Comparison of ENCODE assay signal across 1 cellular context in genomic region chr20:57398231-57398821, GRCh38.
A peak's percentile ranks its signal among the peaks of the same experiment; 100 is the strongest.
TF ChIP-seq lines count a peak whose summit lies in the region.

No MANE protein-coding gene starts in this region.

TF ChIP-seq in GM12878, 131 proteins besides CTCF, POLR2A, EP300 and RAD21 (continued from another document and continues in another):
- TF ChIP-seq, protein P1, sequence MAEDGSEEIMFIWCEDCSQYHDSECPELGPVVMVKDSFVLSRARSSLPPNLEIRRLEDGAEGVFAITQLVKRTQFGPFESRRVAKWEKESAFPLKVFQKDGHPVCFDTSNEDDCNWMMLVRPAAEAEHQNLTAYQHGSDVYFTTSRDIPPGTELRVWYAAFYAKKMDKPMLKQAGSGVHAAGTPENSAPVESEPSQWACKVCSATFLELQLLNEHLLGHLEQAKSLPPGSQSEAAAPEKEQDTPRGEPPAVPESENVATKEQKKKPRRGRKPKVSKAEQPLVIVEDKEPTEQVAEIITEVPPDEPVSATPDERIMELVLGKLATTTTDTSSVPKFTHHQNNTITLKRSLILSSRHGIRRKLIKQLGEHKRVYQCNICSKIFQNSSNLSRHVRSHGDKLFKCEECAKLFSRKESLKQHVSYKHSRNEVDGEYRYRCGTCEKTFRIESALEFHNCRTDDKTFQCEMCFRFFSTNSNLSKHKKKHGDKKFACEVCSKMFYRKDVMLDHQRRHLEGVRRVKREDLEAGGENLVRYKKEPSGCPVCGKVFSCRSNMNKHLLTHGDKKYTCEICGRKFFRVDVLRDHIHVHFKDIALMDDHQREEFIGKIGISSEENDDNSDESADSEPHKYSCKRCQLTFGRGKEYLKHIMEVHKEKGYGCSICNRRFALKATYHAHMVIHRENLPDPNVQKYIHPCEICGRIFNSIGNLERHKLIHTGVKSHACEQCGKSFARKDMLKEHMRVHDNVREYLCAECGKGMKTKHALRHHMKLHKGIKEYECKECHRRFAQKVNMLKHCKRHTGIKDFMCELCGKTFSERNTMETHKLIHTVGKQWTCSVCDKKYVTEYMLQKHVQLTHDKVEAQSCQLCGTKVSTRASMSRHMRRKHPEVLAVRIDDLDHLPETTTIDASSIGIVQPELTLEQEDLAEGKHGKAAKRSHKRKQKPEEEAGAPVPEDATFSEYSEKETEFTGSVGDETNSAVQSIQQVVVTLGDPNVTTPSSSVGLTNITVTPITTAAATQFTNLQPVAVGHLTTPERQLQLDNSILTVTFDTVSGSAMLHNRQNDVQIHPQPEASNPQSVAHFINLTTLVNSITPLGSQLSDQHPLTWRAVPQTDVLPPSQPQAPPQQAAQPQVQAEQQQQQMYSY (CRISPR knock-in tag; IDR thresholded peaks at IDR 0.05), result no peak
- peak; percentile 88 for TF ChIP-seq ZBED1 (IDR thresholded peaks at IDR 0.05; ENCODE audit: borderline replicate concordance)
- no peak for TF ChIP-seq FOXM1 (IDR thresholded peaks at IDR 0.05; ENCODE audit: low read depth, low read length)
- TF ChIP-seq DPF2 (IDR thresholded peaks at IDR 0.05), result peak; percentile 98
- TF ChIP-seq ATF7 (IDR thresholded peaks at IDR 0.05; ENCODE audit: low read depth), result peak; percentile 86
- peak; percentile 82 for TF ChIP-seq ZNF217 (IDR thresholded peaks at IDR 0.05)
- TF ChIP-seq STAT1 (conservative IDR thresholded peaks at IDR 0.05), result no peak
- TF ChIP-seq FOS (IDR thresholded peaks at IDR 0.05; ENCODE audit: borderline replicate concordance, extremely low read depth, insufficient read length), result no peak
- no peak for TF ChIP-seq ZZZ3 (IDR thresholded peaks at IDR 0.05; ENCODE audit: control insufficient read depth, insufficient read length, low read depth)
- TF ChIP-seq, protein P2, sequence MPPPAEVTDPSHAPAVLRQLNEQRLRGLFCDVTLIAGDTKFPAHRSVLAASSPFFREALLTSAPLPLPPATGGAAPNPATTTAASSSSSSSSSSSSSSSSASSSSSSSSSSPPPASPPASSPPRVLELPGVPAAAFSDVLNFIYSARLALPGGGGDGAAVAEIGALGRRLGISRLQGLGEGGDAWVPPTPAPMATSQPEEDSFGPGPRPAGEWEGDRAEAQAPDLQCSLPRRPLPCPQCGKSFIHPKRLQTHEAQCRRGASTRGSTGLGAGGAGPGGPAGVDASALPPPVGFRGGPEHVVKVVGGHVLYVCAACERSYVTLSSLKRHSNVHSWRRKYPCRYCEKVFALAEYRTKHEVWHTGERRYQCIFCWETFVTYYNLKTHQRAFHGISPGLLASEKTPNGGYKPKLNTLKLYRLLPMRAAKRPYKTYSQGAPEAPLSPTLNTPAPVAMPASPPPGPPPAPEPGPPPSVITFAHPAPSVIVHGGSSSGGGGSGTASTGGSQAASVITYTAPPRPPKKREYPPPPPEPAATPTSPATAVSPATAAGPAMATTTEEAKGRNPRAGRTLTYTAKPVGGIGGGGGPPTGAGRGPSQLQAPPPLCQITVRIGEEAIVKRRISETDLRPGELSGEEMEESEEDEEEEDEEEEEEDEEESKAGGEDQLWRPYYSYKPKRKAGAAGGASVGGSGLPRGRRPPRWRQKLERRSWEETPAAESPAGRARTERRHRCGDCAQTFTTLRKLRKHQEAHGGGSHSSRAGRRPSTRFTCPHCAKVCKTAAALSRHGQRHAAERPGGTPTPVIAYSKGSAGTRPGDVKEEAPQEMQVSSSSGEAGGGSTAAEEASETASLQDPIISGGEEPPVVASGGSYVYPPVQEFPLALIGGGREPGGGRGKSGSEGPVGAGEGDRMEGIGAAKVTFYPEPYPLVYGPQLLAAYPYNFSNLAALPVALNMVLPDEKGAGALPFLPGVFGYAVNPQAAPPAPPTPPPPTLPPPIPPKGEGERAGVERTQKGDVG (CRISPR knock-in tag; IDR thresholded peaks at IDR 0.05), result no peak; the same call in 1 of the 2 replicates
- TF ChIP-seq ATF3 (IDR thresholded peaks at IDR 0.05; ENCODE audit: borderline replicate concordance, extremely low read depth, low read depth, low read length), result no peak
- peak; percentile 89 to 96 for TF ChIP-seq IKZF2 (IDR thresholded peaks at IDR 0.05)
- TF ChIP-seq RBBP5 (conservative IDR thresholded peaks at IDR 0.05), result no peak
- peak; percentile 67 for TF ChIP-seq NR2C1 (IDR thresholded peaks at IDR 0.05)
- TF ChIP-seq SUZ12 (IDR thresholded peaks at IDR 0.05; ENCODE audit: unreplicated experiment), result no peak
- no peak for TF ChIP-seq JUNB (IDR thresholded peaks at IDR 0.05)
- TF ChIP-seq WRNIP1 (IDR thresholded peaks at IDR 0.05; ENCODE audit: borderline replicate concordance, low read depth, low read length), result no peak
- TF ChIP-seq, protein P3, sequence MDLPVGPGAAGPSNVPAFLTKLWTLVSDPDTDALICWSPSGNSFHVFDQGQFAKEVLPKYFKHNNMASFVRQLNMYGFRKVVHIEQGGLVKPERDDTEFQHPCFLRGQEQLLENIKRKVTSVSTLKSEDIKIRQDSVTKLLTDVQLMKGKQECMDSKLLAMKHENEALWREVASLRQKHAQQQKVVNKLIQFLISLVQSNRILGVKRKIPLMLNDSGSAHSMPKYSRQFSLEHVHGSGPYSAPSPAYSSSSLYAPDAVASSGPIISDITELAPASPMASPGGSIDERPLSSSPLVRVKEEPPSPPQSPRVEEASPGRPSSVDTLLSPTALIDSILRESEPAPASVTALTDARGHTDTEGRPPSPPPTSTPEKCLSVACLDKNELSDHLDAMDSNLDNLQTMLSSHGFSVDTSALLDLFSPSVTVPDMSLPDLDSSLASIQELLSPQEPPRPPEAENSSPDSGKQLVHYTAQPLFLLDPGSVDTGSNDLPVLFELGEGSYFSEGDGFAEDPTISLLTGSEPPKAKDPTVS (IDR thresholded peaks at IDR 0.05; ENCODE audit: low read depth, low read length), result no peak
- peak; percentile 42; the same call in 1 of the 2 replicates for TF ChIP-seq JUND (IDR thresholded peaks at IDR 0.05; ENCODE audit: low read depth, low read length)
- no peak for TF ChIP-seq HDAC6 (IDR thresholded peaks at IDR 0.05; ENCODE audit: unreplicated experiment)
- peak; percentile 68; the same call in 1 of the 2 replicates for TF ChIP-seq ZNF592 (IDR thresholded peaks at IDR 0.05)
- TF ChIP-seq EGR1 (IDR thresholded peaks at IDR 0.05; ENCODE audit: borderline replicate concordance in 1 of 2, low read depth in 2 of 2, low read length in 2 of 2), result peak in 1 of 2 experiments; percentile 95; a peak in 2 of 3 replicates
- no peak for TF ChIP-seq ESRRA (IDR thresholded peaks at IDR 0.05; ENCODE audit: low read length)
- TF ChIP-seq ZSCAN29 (IDR thresholded peaks at IDR 0.05), result no peak
- TF ChIP-seq NRF1 (conservative IDR thresholded peaks at IDR 0.05; ENCODE audit: low read depth, low read length), result no peak
- TF ChIP-seq SRF (IDR thresholded peaks at IDR 0.05; ENCODE audit: low read depth in 2 of 2, low read length in 2 of 2), result 0 out of 4 replicates have a peak, but pooled peaks of 1 of the 2 experiments have one; percentile 7
- TF ChIP-seq NR2F1 (conservative IDR thresholded peaks at IDR 0.05), result peak; percentile 98
- TF ChIP-seq, protein P4, sequence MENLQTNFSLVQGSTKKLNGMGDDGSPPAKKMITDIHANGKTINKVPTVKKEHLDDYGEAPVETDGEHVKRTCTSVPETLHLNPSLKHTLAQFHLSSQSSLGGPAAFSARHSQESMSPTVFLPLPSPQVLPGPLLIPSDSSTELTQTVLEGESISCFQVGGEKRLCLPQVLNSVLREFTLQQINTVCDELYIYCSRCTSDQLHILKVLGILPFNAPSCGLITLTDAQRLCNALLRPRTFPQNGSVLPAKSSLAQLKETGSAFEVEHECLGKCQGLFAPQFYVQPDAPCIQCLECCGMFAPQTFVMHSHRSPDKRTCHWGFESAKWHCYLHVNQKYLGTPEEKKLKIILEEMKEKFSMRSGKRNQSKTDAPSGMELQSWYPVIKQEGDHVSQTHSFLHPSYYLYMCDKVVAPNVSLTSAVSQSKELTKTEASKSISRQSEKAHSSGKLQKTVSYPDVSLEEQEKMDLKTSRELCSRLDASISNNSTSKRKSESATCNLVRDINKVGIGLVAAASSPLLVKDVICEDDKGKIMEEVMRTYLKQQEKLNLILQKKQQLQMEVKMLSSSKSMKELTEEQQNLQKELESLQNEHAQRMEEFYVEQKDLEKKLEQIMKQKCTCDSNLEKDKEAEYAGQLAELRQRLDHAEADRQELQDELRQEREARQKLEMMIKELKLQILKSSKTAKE (IDR thresholded peaks at IDR 0.05; ENCODE audit: low read depth, poor library complexity, severe bottlenecking), result peak; percentile 86
- TF ChIP-seq TBL1XR1 (IDR thresholded peaks at IDR 0.05; ENCODE audit: low read depth, low read length), result peak; percentile 99
- TF ChIP-seq SREBF1 (IDR thresholded peaks at IDR 0.05; ENCODE audit: low read length), result no peak
- TF ChIP-seq ATF2 (IDR thresholded peaks at IDR 0.05; ENCODE audit: low read length), result no peak
- no peak for TF ChIP-seq SIX5 (IDR thresholded peaks at IDR 0.05; ENCODE audit: low read depth, low read length, severe bottlenecking)
- TF ChIP-seq NFIC (IDR thresholded peaks at IDR 0.05; ENCODE audit: low read depth, low read length), result no peak
- TF ChIP-seq GABPA (IDR thresholded peaks at IDR 0.05; ENCODE audit: low read depth), result no peak
- peak; percentile 41; the same call in 1 of the 2 replicates for TF ChIP-seq IRF4 (IDR thresholded peaks at IDR 0.05; ENCODE audit: low read depth, low read length)
- TF ChIP-seq MLLT1 (IDR thresholded peaks at IDR 0.05), result peak; percentile 85
- no peak for TF ChIP-seq TAF1 (IDR thresholded peaks at IDR 0.05; ENCODE audit: borderline replicate concordance, low read depth, low read length)
- TF ChIP-seq, protein P5, sequence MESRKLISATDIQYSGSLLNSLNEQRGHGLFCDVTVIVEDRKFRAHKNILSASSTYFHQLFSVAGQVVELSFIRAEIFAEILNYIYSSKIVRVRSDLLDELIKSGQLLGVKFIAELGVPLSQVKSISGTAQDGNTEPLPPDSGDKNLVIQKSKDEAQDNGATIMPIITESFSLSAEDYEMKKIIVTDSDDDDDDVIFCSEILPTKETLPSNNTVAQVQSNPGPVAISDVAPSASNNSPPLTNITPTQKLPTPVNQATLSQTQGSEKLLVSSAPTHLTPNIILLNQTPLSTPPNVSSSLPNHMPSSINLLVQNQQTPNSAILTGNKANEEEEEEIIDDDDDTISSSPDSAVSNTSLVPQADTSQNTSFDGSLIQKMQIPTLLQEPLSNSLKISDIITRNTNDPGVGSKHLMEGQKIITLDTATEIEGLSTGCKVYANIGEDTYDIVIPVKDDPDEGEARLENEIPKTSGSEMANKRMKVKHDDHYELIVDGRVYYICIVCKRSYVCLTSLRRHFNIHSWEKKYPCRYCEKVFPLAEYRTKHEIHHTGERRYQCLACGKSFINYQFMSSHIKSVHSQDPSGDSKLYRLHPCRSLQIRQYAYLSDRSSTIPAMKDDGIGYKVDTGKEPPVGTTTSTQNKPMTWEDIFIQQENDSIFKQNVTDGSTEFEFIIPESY (IDR thresholded peaks at IDR 0.05), result no peak
- TF ChIP-seq CREM (IDR thresholded peaks at IDR 0.05; ENCODE audit: low read depth), result peak; percentile 94
- peak; percentile 77; the same call in 1 of the 2 replicates for TF ChIP-seq MEF2A (IDR thresholded peaks at IDR 0.05; ENCODE audit: insufficient read depth, low read depth, low read length)
